8 cellular contexts compared by ENCODE assay signal in the genomic region with DNA sequence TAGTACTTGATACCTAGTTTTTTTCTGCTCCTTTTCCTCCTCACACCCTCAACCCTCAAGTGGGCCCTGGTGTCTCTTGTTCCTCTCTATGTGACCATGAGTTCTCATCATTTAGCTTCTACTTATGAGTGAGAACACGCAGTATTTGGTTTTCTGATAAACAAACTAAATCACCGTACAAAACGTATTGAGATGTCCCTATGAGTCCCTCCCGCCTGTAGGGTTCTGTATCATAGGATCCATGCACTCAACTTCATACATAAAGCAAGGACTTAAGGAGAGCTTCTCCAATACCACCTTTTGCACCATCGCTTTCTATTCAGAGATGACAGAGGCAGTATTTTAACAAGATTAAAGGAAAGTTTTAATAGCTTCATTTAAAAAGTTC. TPM values are rescaled to one million over a fixed set of nuclear protein-coding genes. Genes with fewer than 3 reads are reported as not detected.
DNase-seq lines count a peak whose midpoint lies in the region; ATAC-seq and TF ChIP-seq lines count a peak whose summit lies in the region.

No MANE protein-coding gene starts in this region.

- ATAC-seq in activated T-cell treated with anti-CD3 and anti-CD28 coated beads, Interleukin-2, amount 50 U/mL, for 72 hours (replicated peaks in 1 of 2) = peak; percentile 48 to 56
- ATAC-seq in left colon (peak; percentile 24), HG02970 (IDR thresholded peaks at IDR 0.05; ENCODE audit: low FRiP score, unreplicated experiment) (no peak)

- peaks cover 20 to 21% of the 10 kb centered on the region in 2 donors for H3K36me3 Mint-ChIP-seq in activated T-cell treated with anti-CD3 and anti-CD28 coated beads, Interleukin-2, amount 50 U/mL, for 72 hours (ENCODE audit: insufficient read depth in 2 of 2)
- peaks cover 13% of the 10 kb centered on the region for H3K36me3 Mint-ChIP-seq in activated T-helper 2 cell treated with anti-CD3 and anti-CD28 coated beads, Interferon-gamma antibody, Interleukin-2, Interleukin-4, amounts not matched to agents 10 μg/mL and 5 μg/mL and 100 μg/mL, durations not matched to agents 14 hours and 24 hours and 36 hours (ENCODE audit: low read depth)

- no peak for TF ChIP-seq CTCF in thyroid gland (IDR thresholded peaks at IDR 0.05)

- H3K9me3 Mint-ChIP-seq in activated T-cell treated with anti-CD3 and anti-CD28 coated beads, Interleukin-2, amount 50 U/mL, for 72 hours = no peaks in the 10 kb centered on the region
- H3K9me3 Mint-ChIP-seq in activated T-helper 2 cell treated with anti-CD3 and anti-CD28 coated beads, Interferon-gamma antibody, Interleukin-2, Interleukin-4, amounts not matched to agents 10 μg/mL and 5 μg/mL and 100 μg/mL, durations not matched to agents 14 hours and 24 hours and 36 hours = no peaks in the 10 kb centered on the region

- peaks cover 64% of the 10 kb centered on the region for H3K4me1 Mint-ChIP-seq in activated T-cell treated with anti-CD3 and anti-CD28 coated beads, Interleukin-2, amount 50 U/mL, for 72 hours (ENCODE audit: low read depth)
- H3K4me1 Mint-ChIP-seq in activated T-helper 2 cell treated with anti-CD3 and anti-CD28 coated beads, Interferon-gamma antibody, Interleukin-2, Interleukin-4, amounts not matched to agents 10 μg/mL and 5 μg/mL and 100 μg/mL, durations not matched to agents 14 hours and 24 hours and 36 hours (ENCODE audit: low read depth) = peaks cover 44% of the 10 kb centered on the region

- TF ChIP-seq POLR2A in thyroid gland (IDR thresholded peaks at IDR 0.05) = no peak

- H3K27me3 Mint-ChIP-seq in activated T-cell treated with anti-CD3 and anti-CD28 coated beads, Interleukin-2, amount 50 U/mL, for 72 hours (ENCODE audit: low read depth) = peaks cover 36% of the 10 kb centered on the region
- H3K27me3 Mint-ChIP-seq in activated T-helper 2 cell treated with anti-CD3 and anti-CD28 coated beads, Interferon-gamma antibody, Interleukin-2, Interleukin-4, amounts not matched to agents 10 μg/mL and 5 μg/mL and 100 μg/mL, durations not matched to agents 14 hours and 24 hours and 36 hours (ENCODE audit: low read depth) = no peaks in the 10 kb centered on the region

- peak overlapping the region; percentile 78 to 90 (median 89) for H3K27ac ChIP-seq in thyroid gland

- H3K27ac Mint-ChIP-seq in activated T-cell treated with anti-CD3 and anti-CD28 coated beads, Interleukin-2, amount 50 U/mL, for 72 hours = peak overlapping the region; percentile 83
- H3K27ac Mint-ChIP-seq in activated T-helper 2 cell treated with anti-CD3 and anti-CD28 coated beads, Interferon-gamma antibody, Interleukin-2, Interleukin-4, amounts not matched to agents 10 μg/mL and 5 μg/mL and 100 μg/mL, durations not matched to agents 14 hours and 24 hours and 36 hours = peak overlapping the region; percentile 93

- intact Hi-C loops in activated T-helper 2 cell treated with anti-CD3 and anti-CD28 coated beads, Interferon-gamma antibody, Interleukin-2, Interleukin-4, amounts not matched to agents 10 μg/mL and 5 μg/mL and 100 μg/mL, durations not matched to agents 14 hours and 24 hours and 36 hours (cut with micrococcal nuclease) = loop anchor here (1.0 to 2.0 kb wide), 3 partner anchors 19 to 46 kb away; partner anchors contain the start of genes OFD1, TCEANC and TRAPPC2
- intact Hi-C loops in left colon (cut with DNase I, micrococcal nuclease) = no loop called here
- intact Hi-C loops in thyroid gland (cut with DNase I) = no loop called here

- H3K4me1 ChIP-seq in thyroid gland = peaks cover 4 to 8% of the 10 kb centered on the region in 2 donors

- 15 to 27% methylated on average over 5 of the region's 5 CpGs for WGBS in thyroid gland, 2 donors

- H3K36me3 ChIP-seq in thyroid gland = no peaks in the 10 kb centered on the region

- no peaks in the 10 kb centered on the region for H3K27me3 ChIP-seq in thyroid gland

- no peaks in the 10 kb centered on the region for H3K9me3 ChIP-seq in thyroid gland

- H3K4me3 Mint-ChIP-seq in activated T-cell treated with anti-CD3 and anti-CD28 coated beads, Interleukin-2, amount 50 U/mL, for 72 hours = peak overlapping the region; percentile 73 to 97
- H3K4me3 Mint-ChIP-seq in activated T-helper 2 cell treated with anti-CD3 and anti-CD28 coated beads, Interferon-gamma antibody, Interleukin-2, Interleukin-4, amounts not matched to agents 10 μg/mL and 5 μg/mL and 100 μg/mL, durations not matched to agents 14 hours and 24 hours and 36 hours (ENCODE audit: low read depth) = peak overlapping the region; percentile 87

- peak; percentile 13 to 21 for DNase-seq in activated T-cell treated with anti-CD3 and anti-CD28 coated beads, Interleukin-2, amount 50 U/mL, for 72 hours
- no peak for DNase-seq in activated T-cell treated with anti-CD3 and anti-CD28 coated beads, Interleukin-2, amount 50 U/mL, for 1 hour
- DNase-seq in activated T-helper 2 cell treated with anti-CD3 and anti-CD28 coated beads, Interferon-gamma antibody, Interleukin-2, Interleukin-4, amounts not matched to agents 10 μg/mL and 5 μg/mL and 100 μg/mL, durations not matched to agents 14 hours and 24 hours and 36 hours (ENCODE audit: low spot score) = no peak
- DNase-seq in left colon = no peak
- no peak for DNase-seq in thyroid gland
- no peak for DNase-seq in KG1 (lab: John Stamatoyannopoulos, UW)
- no peak for DNase-seq in OCI-M2 (lab: John Stamatoyannopoulos, UW; ENCODE audit: unreplicated experiment)

- peak overlapping the region in 2 of 3 donors; percentile 35 to 81 for H3K4me3 ChIP-seq in thyroid gland (replicated peaks in 1 of 3)

RNA-seq across cellular contexts. Expression of gene RAB9A, which starts 0.6 kb away (rescaled TPM):
- 10 to 100 TPM; 56.0 to 71.6 TPM for total RNA-seq in activated T-cell treated with anti-CD3 and anti-CD28 coated beads, Interleukin-2, amount 50 U/mL, for 72 hours
- 13.0 and 14.6 TPM in 2 replicates for total RNA-seq in activated T-helper 2 cell treated with anti-CD3 and anti-CD28 coated beads, Interferon-gamma antibody, Interleukin-2, Interleukin-4, amounts not matched to agents 10 μg/mL and 5 μg/mL and 100 μg/mL, durations not matched to agents 14 hours and 24 hours and 36 hours
- total RNA-seq in left colon (10 to 100 TPM; 28.0 to 70.6 TPM), thyroid gland (10 to 100 TPM; 29.5 to 47.0 (median 36.0) TPM)

RNA-seq across cellular contexts. Expression of gene TCEANC, which starts 35.4 kb away (rescaled TPM):
- total RNA-seq in activated T-cell treated with anti-CD3 and anti-CD28 coated beads, Interleukin-2, amount 50 U/mL, for 72 hours = 1 to 10 TPM; 4.4 to 4.6 TPM
- total RNA-seq in activated T-helper 2 cell treated with anti-CD3 and anti-CD28 coated beads, Interferon-gamma antibody, Interleukin-2, Interleukin-4, amounts not matched to agents 10 μg/mL and 5 μg/mL and 100 μg/mL, durations not matched to agents 14 hours and 24 hours and 36 hours = 2.5 and 2.8 TPM in 2 replicates
- total RNA-seq in left colon (1 to 10 TPM; 2.2 to 4.3 TPM), thyroid gland (1 to 10 TPM; 4.5 to 8.6 (median 6.4) TPM)

RNA-seq across cellular contexts. Expression of gene TRAPPC2, which starts 46.0 kb away (rescaled TPM):
- 10 to 100 TPM; 21.8 to 26.2 TPM for total RNA-seq in activated T-cell treated with anti-CD3 and anti-CD28 coated beads, Interleukin-2, amount 50 U/mL, for 72 hours
- 14.7 and 15.2 TPM in 2 replicates for total RNA-seq in activated T-helper 2 cell treated with anti-CD3 and anti-CD28 coated beads, Interferon-gamma antibody, Interleukin-2, Interleukin-4, amounts not matched to agents 10 μg/mL and 5 μg/mL and 100 μg/mL, durations not matched to agents 14 hours and 24 hours and 36 hours
- total RNA-seq in left colon (10 to 100 TPM; 21.7 TPM), thyroid gland (10 to 100 TPM; 18.9 to 27.7 (median 22.1) TPM)

RNA-seq across cellular contexts. Expression of gene OFD1, which starts 46.2 kb away (rescaled TPM):
- total RNA-seq in activated T-cell treated with anti-CD3 and anti-CD28 coated beads, Interleukin-2, amount 50 U/mL, for 72 hours = 10 to 100 TPM; 63.7 to 66.7 TPM
- 21.0 and 23.4 TPM in 2 replicates for total RNA-seq in activated T-helper 2 cell treated with anti-CD3 and anti-CD28 coated beads, Interferon-gamma antibody, Interleukin-2, Interleukin-4, amounts not matched to agents 10 μg/mL and 5 μg/mL and 100 μg/mL, durations not matched to agents 14 hours and 24 hours and 36 hours
- 10 to 100 TPM; 27.7 to 36.3 TPM for total RNA-seq in left colon
- 10 to 100 TPM; 33.6 to 46.0 (median 43.5) TPM for total RNA-seq in thyroid gland

Comparison
In these comparisons a context has a peak if more than half of its experiments do, and no peak if none do; other contexts are left out.
1. DNase-seq: peak in activated T-cell treated with anti-CD3 and anti-CD28 coated beads, Interleukin-2, amount 50 U/mL, for 72 hours (2 of 2); none in activated T-cell treated with anti-CD3 and anti-CD28 coated beads, Interleukin-2, amount 50 U/mL, for 1 hour (single experiment), activated T-helper 2 cell treated with anti-CD3 and anti-CD28 coated beads, Interferon-gamma antibody, Interleukin-2, Interleukin-4, amounts not matched to agents 10 μg/mL and 5 μg/mL and 100 μg/mL, durations not matched to agents 14 hours and 24 hours and 36 hours (single experiment), left colon (0 of 2), thyroid gland (0 of 2), KG1 (single experiment) and OCI-M2 (single experiment).